ENCODE assay signal across 19 cellular contexts in genomic region chr2:201156051-201156450, GRCh38. TPM values are rescaled to one million over a fixed set of nuclear protein-coding genes. Genes with fewer than 3 reads are reported as not detected.
DNase-seq lines count a peak whose midpoint lies in the region; ATAC-seq and TF ChIP-seq lines count a peak whose summit lies in the region.
"Had no signal": no experiment of that assay in that cellular context is flagged by ENCODE, and none has a peak within 500 bp of the region (broad histone marks: within the 10 kb centered on the region; RNA-seq: fewer than 3 reads in every experiment).

No MANE protein-coding gene starts in this region.

- H3K36me3 Mint-ChIP-seq in activated B cell treated with CpG ODN at 0.5 μM for 24 hours (ENCODE audit: low read depth), result peaks cover 82% of the 10 kb centered on the region
- H3K36me3 Mint-ChIP-seq in naive B cell, result peaks cover 19 to 25% of the 10 kb centered on the region in 2 donors
- H3K36me3 Mint-ChIP-seq in T-helper 2 cell treated with Interferon-gamma antibody and Interleukin-4, amounts not matched to agents 5 μg/mL and 100 μg/mL, for 36 hours (ENCODE audit: low read depth), result peaks cover 50% of the 10 kb centered on the region

- H3K36me3 ChIP-seq in heart left ventricle, result peaks cover 3 to 99% (median 92%) of the 10 kb centered on the region in 9 donors
- H3K36me3 ChIP-seq in upper lobe of right lung, result peaks cover 94% of the 10 kb centered on the region
- H3K36me3 ChIP-seq in body of pancreas (replicated peaks in 1 of 2; ENCODE audit: insufficient read depth in 1 of 2, low read depth in 2 of 2), result peaks cover 0 to 30% of the 10 kb centered on the region in 2 donors

- 83 to 88% (median 86%) methylated on average over 5 of the region's 5 CpGs for WGBS in heart left ventricle, 4 donors
- 79 to 88% methylated on average over 5 of the region's 5 CpGs for WGBS in body of pancreas, 2 donors

- intact Hi-C loops in heart left ventricle (cut with DNase I), result loop anchor here in 8 of 10 donors (5.0 to 10.0 kb wide), 5 partner anchors 39 to 194 kb away; partner anchors contain the start of genes HYCC2 (in 4 of the 8), NDUFB3 (in 4 of the 8), CFLAR (in 2 of the 8) and ORC2 (in 1 of the 8)
- intact Hi-C loops in left cardiac atrium (cut with DNase I), result loop anchor here in 1 of 2 donors (5.0 kb wide), 1 partner anchor 39 kb away; the partner anchor contains the start of gene CFLAR
- intact Hi-C loops in activated B cell treated with CpG ODN at 0.5 μM for 24 hours (cut with micrococcal nuclease), result no loop called here
- intact Hi-C loops in upper lobe of right lung (cut with DNase I), result loop anchor here (5.0 kb wide), 1 partner anchor 39 kb away; the partner anchor contains the start of gene CFLAR
- intact Hi-C loops in body of pancreas (cut with DNase I), result no loop called here

- no peak for TF ChIP-seq CTCF in heart left ventricle (IDR thresholded peaks at IDR 0.05)
- TF ChIP-seq CTCF in activated B cell treated with CpG ODN at 0.5 μM for 24 hours (IDR thresholded peaks at IDR 0.05), result no peak
- no peak for TF ChIP-seq CTCF in upper lobe of right lung (IDR thresholded peaks at IDR 0.05)
- TF ChIP-seq CTCF in body of pancreas (IDR thresholded peaks at IDR 0.05), result no peak

- H3K9me3 ChIP-seq in heart left ventricle, result no peaks in the 10 kb centered on the region
- no peaks in the 10 kb centered on the region for H3K9me3 ChIP-seq in upper lobe of right lung
- H3K9me3 ChIP-seq in body of pancreas, result no peaks in the 10 kb centered on the region
- H3K9me3 ChIP-seq: prostate gland, vagina had no signal

- DNase-seq in heart left ventricle (no peak), left cardiac atrium (no peak), activated B cell treated with CpG ODN at 0.5 μM for 24 hours (no peak), naive B cell (peak; percentile 15), upper lobe of right lung (no peak), body of pancreas (no peak), NCI-H2107 (lab: John Stamatoyannopoulos, UW) (no peak)
- DNase-seq in T-helper 2 cell treated with Interferon-gamma antibody and Interleukin-4, amounts not matched to agents 5 μg/mL and 100 μg/mL, for 36 hours (ENCODE audit: low spot score), result no peak
- DNase-seq: activated gamma-delta T cell; COR-L47; naive thymus-derived CD8-positive, alpha-beta T cell; NCI-H1417; stimulated activated CD4-positive, alpha-beta T cell treated with anti-CD3 and anti-CD28 coated beads, Interleukin-12 subunit alpha, Interleukin-12 subunit beta, amount 100 ng/mL, for 4 hours; stimulated activated naive CD4-positive, alpha-beta T cell; SW 1271 had no signal

- no peak for TF ChIP-seq POLR2A in heart left ventricle (IDR thresholded peaks at IDR 0.05)
- TF ChIP-seq POLR2A in body of pancreas (IDR thresholded peaks at IDR 0.05), result no peak

- H3K4me3 Mint-ChIP-seq in activated B cell treated with CpG ODN at 0.5 μM for 24 hours, result peak overlapping the region; percentile 62
- peak overlapping the region in 6 of 8 donors; percentile 32 to 85 (median 67) for H3K4me3 Mint-ChIP-seq in naive B cell
- no peak overlapping the region for H3K4me3 Mint-ChIP-seq in T-helper 2 cell treated with Interferon-gamma antibody and Interleukin-4, amounts not matched to agents 5 μg/mL and 100 μg/mL, for 36 hours
- H3K4me3 Mint-ChIP-seq: naive thymus-derived CD8-positive, alpha-beta T cell had no signal

- H3K27ac ChIP-seq in heart left ventricle (peak overlapping the region in 7 of 12 donors; percentile 15 to 89 (median 38)), upper lobe of right lung (peak overlapping the region; percentile 45), body of pancreas (peak overlapping the region in 2 of 4 donors; percentile 5 to 62)
- H3K27ac ChIP-seq: prostate gland had no signal

- no peaks in the 10 kb centered on the region for H3K9me3 Mint-ChIP-seq in activated B cell treated with CpG ODN at 0.5 μM for 24 hours
- H3K9me3 Mint-ChIP-seq in naive B cell, result no peaks in the 10 kb centered on the region
- no peaks in the 10 kb centered on the region for H3K9me3 Mint-ChIP-seq in T-helper 2 cell treated with Interferon-gamma antibody and Interleukin-4, amounts not matched to agents 5 μg/mL and 100 μg/mL, for 36 hours
- H3K9me3 Mint-ChIP-seq: naive thymus-derived CD8-positive, alpha-beta T cell had no signal

- H3K27me3 ChIP-seq in heart left ventricle (no peaks in the 10 kb centered on the region), upper lobe of right lung (no peaks in the 10 kb centered on the region), body of pancreas (no peaks in the 10 kb centered on the region)
- H3K27me3 ChIP-seq: vagina had no signal

- H3K4me3 ChIP-seq in heart left ventricle (no peak overlapping the region), upper lobe of right lung (no peak overlapping the region), body of pancreas (no peak overlapping the region)
- H3K4me3 ChIP-seq: coronary artery, lung, prostate gland, vagina had no signal

- POLR2A ChIA-PET in activated B cell treated with CpG ODN at 0.5 μM for 24 hours (lab: Charles Lee), result interaction anchor here (0.8 to 7.4 kb wide), 6 partner anchors 10 to 292 kb away, joined by 3 to 84 read pairs (median 6); partner anchors contain the start of genes CFLAR and CLK1

- peaks cover 2 to 85% (median 36%) of the 10 kb centered on the region in 12 donors for H3K4me1 ChIP-seq in heart left ventricle
- peaks cover 64% of the 10 kb centered on the region for H3K4me1 ChIP-seq in upper lobe of right lung
- peaks cover 25% of the 10 kb centered on the region for H3K4me1 ChIP-seq in body of pancreas
- H3K4me1 ChIP-seq: prostate gland had no signal

- H3K27me3 Mint-ChIP-seq in activated B cell treated with CpG ODN at 0.5 μM for 24 hours (no peaks in the 10 kb centered on the region), naive B cell (no peaks in the 10 kb centered on the region)
- no peaks in the 10 kb centered on the region for H3K27me3 Mint-ChIP-seq in T-helper 2 cell treated with Interferon-gamma antibody and Interleukin-4, amounts not matched to agents 5 μg/mL and 100 μg/mL, for 36 hours (ENCODE audit: low read depth)
- H3K27me3 Mint-ChIP-seq: naive thymus-derived CD8-positive, alpha-beta T cell had no signal

- ATAC-seq in heart left ventricle, result no peak
- no peak for ATAC-seq in left cardiac atrium
- ATAC-seq in activated B cell treated with CpG ODN at 0.5 μM for 24 hours (ENCODE audit: low read depth), result no peak
- no peak for ATAC-seq in naive B cell (ENCODE audit: low read depth in 2 of 2)
- no peak for ATAC-seq in upper lobe of right lung
- ATAC-seq in body of pancreas, result no peak
- ATAC-seq: naive thymus-derived CD8-positive, alpha-beta T cell had no signal

- CTCF ChIA-PET in activated B cell treated with CpG ODN at 0.5 μM for 24 hours (lab: Charles Lee), result interaction anchor here (2.1 kb wide), 1 partner anchor 38 kb away, joined by 8 read pairs; no protein-coding TSS in a partner anchor

- H3K27ac Mint-ChIP-seq in activated B cell treated with CpG ODN at 0.5 μM for 24 hours (peak overlapping the region; percentile 95), naive B cell (peak overlapping the region; percentile 60 to 97 (median 91))
- H3K27ac Mint-ChIP-seq in T-helper 2 cell treated with Interferon-gamma antibody and Interleukin-4, amounts not matched to agents 5 μg/mL and 100 μg/mL, for 36 hours, result no peak overlapping the region

- H3K4me1 Mint-ChIP-seq in activated B cell treated with CpG ODN at 0.5 μM for 24 hours (peaks cover 77% of the 10 kb centered on the region), naive B cell (peaks cover 45 to 69% (median 60%) of the 10 kb centered on the region in 3 donors)
- peaks cover 15% of the 10 kb centered on the region for H3K4me1 Mint-ChIP-seq in T-helper 2 cell treated with Interferon-gamma antibody and Interleukin-4, amounts not matched to agents 5 μg/mL and 100 μg/mL, for 36 hours (ENCODE audit: low read depth)

RNA-seq across cellular contexts. Expression of gene CASP10, which starts 26.9 kb away (rescaled TPM):
- total RNA-seq in heart left ventricle (10 to 100 TPM in 2 of 9 donors, 1 to 10 TPM in 7; 4.3 to 24.0 (median 5.8) TPM), left cardiac atrium (1 to 10 TPM; 7.1 to 9.9 TPM), activated B cell treated with CpG ODN at 0.5 μM for 24 hours (9.5 and 13.8 TPM in 2 replicates), upper lobe of right lung (31.6 TPM), body of pancreas (1 to 10 TPM; 3.0 to 6.0 TPM)
- polyA plus RNA-seq in heart left ventricle (1 to 10 TPM; 2.8 to 3.5 TPM), naive B cell (ENCODE audit: low read depth in 6 of 6) (1 to 10 TPM; 2.7 to 8.1 (median 4.7) TPM)

RNA-seq across cellular contexts. Expression of gene CFLAR, which starts 40.1 kb away (rescaled TPM):
- total RNA-seq in heart left ventricle (100 to 1,000 TPM; 130 to 279 (median 214) TPM), left cardiac atrium (100 to 1,000 TPM; 195 to 255 TPM), activated B cell treated with CpG ODN at 0.5 μM for 24 hours (274 and 320 TPM in 2 replicates), upper lobe of right lung (316 TPM), body of pancreas (100 to 1,000 TPM in 1 of 2 donors, 10 to 100 TPM in 1; 83.3 to 113 TPM)
- polyA plus RNA-seq in heart left ventricle (100 to 1,000 TPM; 120 to 249 TPM), naive B cell (ENCODE audit: low read depth in 6 of 6) (10 to 100 TPM; 12.8 to 53.3 (median 46.8) TPM)

Comparison
In these comparisons a context has a peak if more than half of its experiments do, and no peak if none do; other contexts are left out.
1. intact Hi-C loops: an anchor here in heart left ventricle (5.0 to 10.0 kb wide) and upper lobe of right lung (5.0 kb wide); none called in activated B cell treated with CpG ODN at 0.5 μM for 24 hours and body of pancreas.